In genomic region chr5:178291969-178292825, GRCh38 we compare ENCODE assay signal across 15 cellular contexts.
"Had no signal": no experiment of that assay in that cellular context is flagged by ENCODE, and none has a peak within 500 bp of the region (broad histone marks: within the 10 kb centered on the region; RNA-seq: fewer than 3 reads in every experiment).

No MANE protein-coding gene starts in this region.

- H3K27me3 ChIP-seq: dorsolateral prefrontal cortex, ovary had no signal

- H3K4me3 Mint-ChIP-seq: activated CD8-positive, alpha-beta memory T cell treated with anti-CD3 and anti-CD28 coated beads, Interleukin-2, amount 10 ng/mL, durations not matched to agents 7 days and 5 days; activated naive CD8-positive, alpha-beta T cell treated with anti-CD3 and anti-CD28 coated beads for 36 hours; activated T-cell treated with anti-CD3 and anti-CD28 coated beads, Interleukin-2, amount 50 U/mL, for 4 hours; nephron had no signal

- ATAC-seq: activated CD8-positive, alpha-beta memory T cell treated with anti-CD3 and anti-CD28 coated beads, Interleukin-2, amount 10 ng/mL, durations not matched to agents 7 days and 5 days; activated T-cell treated with anti-CD3 and anti-CD28 coated beads, Interleukin-2, amount 50 U/mL, for 4 hours; left colon had no signal

- FAIRE-seq: endometrium had no signal

- H3K36me3 ChIP-seq: esophagus muscularis mucosa, ovary had no signal

- H3K27me3 Mint-ChIP-seq: activated naive CD8-positive, alpha-beta T cell treated with anti-CD3 and anti-CD28 coated beads for 36 hours had no signal

- H3K4me1 Mint-ChIP-seq: activated CD8-positive, alpha-beta memory T cell treated with anti-CD3 and anti-CD28 coated beads, Interleukin-2, amount 10 ng/mL, durations not matched to agents 7 days and 5 days; activated naive CD8-positive, alpha-beta T cell treated with anti-CD3 and anti-CD28 coated beads for 36 hours had no signal

- H3K9me3 Mint-ChIP-seq: nephron had no signal

- H3K4me3 ChIP-seq: dorsolateral prefrontal cortex, esophagus muscularis mucosa, ovary had no signal

- H3K27ac ChIP-seq: dorsolateral prefrontal cortex, esophagus muscularis mucosa, ovary had no signal

- H3K36me3 Mint-ChIP-seq: activated CD8-positive, alpha-beta memory T cell treated with anti-CD3 and anti-CD28 coated beads, Interleukin-2, amount 10 ng/mL, durations not matched to agents 7 days and 5 days; activated naive CD8-positive, alpha-beta T cell treated with anti-CD3 and anti-CD28 coated beads for 36 hours had no signal

- H3K27ac Mint-ChIP-seq: activated CD8-positive, alpha-beta memory T cell treated with anti-CD3 and anti-CD28 coated beads, Interleukin-2, amount 10 ng/mL, durations not matched to agents 7 days and 5 days; activated naive CD8-positive, alpha-beta T cell treated with anti-CD3 and anti-CD28 coated beads for 36 hours had no signal

- H3K9me3 ChIP-seq: esophagus muscularis mucosa, ovary had no signal

- DNase-seq: activated CD8-positive, alpha-beta memory T cell treated with anti-CD3 and anti-CD28 coated beads, Interleukin-2, amount 10 ng/mL, durations not matched to agents 7 days and 5 days; activated gamma-delta T cell treated with Interleukin-2 at 50 U/mL for 16 hours; activated naive CD8-positive, alpha-beta T cell treated with anti-CD3 and anti-CD28 coated beads for 36 hours; activated T-cell treated with anti-CD3 and anti-CD28 coated beads, Interleukin-2, amount 50 U/mL, for 4 hours; mesenchymal stem cell; retina; stimulated activated CD4-positive, alpha-beta T cell treated with anti-CD3 and anti-CD28 coated beads, Interleukin-1b, Interleukin-23, amount 100 ng/mL, for 48 hours; stimulated activated naive CD4-positive, alpha-beta T cell treated with Interleukin-2 at 50 U/mL for 16 hours; T-helper 2 cell had no signal
